In the genomic region with DNA sequence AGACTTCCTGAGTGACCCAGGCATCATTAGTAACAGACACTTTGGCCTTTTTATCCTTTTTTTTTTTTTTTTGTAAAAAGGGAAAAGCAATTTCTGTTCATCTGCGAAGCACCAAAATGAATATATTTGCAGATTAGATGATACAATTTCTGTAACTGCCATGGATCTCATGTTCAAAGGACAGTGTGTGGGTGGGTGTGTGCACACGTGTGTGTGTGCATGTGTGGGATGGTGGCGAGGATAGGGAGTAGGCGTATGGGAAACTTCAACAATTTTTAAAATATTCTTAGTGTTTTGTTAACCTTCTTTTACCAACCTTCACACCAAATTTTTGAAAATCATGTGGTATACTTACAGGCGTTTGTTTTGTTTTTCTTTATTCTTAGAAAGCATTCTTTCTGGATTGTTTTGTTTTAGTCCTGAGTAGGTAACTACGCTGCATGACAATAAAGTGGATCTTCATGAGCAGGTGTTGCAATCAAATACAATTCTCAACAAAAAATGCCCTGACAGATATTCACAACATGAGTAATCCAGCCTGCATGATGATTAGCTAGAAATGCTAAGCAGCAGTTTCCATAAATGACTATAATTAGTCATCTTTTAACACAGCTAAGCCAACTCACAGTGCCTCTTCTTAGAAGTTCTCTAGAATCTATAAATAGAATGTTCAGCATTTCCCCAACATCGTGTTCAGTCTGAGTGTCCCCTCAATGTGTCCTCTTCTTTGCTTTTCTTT, we compare ENCODE assay signal across 9 cellular contexts. TPM values are rescaled to one million over a fixed set of nuclear protein-coding genes. Genes with fewer than 3 reads are reported as not detected.
DNase-seq lines count a peak whose midpoint lies in the region; ATAC-seq and TF ChIP-seq lines count a peak whose summit lies in the region.
"Had no signal": no experiment of that assay in that cellular context is flagged by ENCODE, and none has a peak within 500 bp of the region (broad histone marks: within the 10 kb centered on the region; RNA-seq: fewer than 3 reads in every experiment).

No MANE protein-coding gene starts in this region.

- H3K27me3 Mint-ChIP-seq in chondrocyte (ENCODE audit: low read depth): no peaks in the 10 kb centered on the region
- no peaks in the 10 kb centered on the region for H3K27me3 Mint-ChIP-seq in stimulated activated naive CD8-positive, alpha-beta T cell treated with anti-CD3 and anti-CD28 coated beads, Interleukin-15, Interleukin-2, amounts not matched to agents 100 ng/mL and 50 ng/mL, for 24 hours

- POLR2A ChIA-PET in BJ (lab: Charles Lee): no interaction called here

- H3K4me1 Mint-ChIP-seq in chondrocyte (ENCODE audit: low read depth): peaks cover 49% of the 10 kb centered on the region
- peaks cover 42% of the 10 kb centered on the region for H3K4me1 Mint-ChIP-seq in stimulated activated naive CD8-positive, alpha-beta T cell treated with anti-CD3 and anti-CD28 coated beads, Interleukin-15, Interleukin-2, amounts not matched to agents 100 ng/mL and 50 ng/mL, for 24 hours (ENCODE audit: low read depth)

- CTCF ChIA-PET in BJ (lab: Yijun Ruan, JAX): interaction anchor here (1.2 to 11.6 kb wide), 3 partner anchors 39 to 476 kb away, joined by 4 to 130 read pairs (median 5); no protein-coding TSS in a partner anchor

- TF ChIP-seq CTCF in BJ (IDR thresholded peaks at IDR 0.05; ENCODE audit: insufficient read depth, low read depth, low read length) (no peak), chondrocyte (IDR thresholded peaks at IDR 0.05) (no peak)

- no peaks in the 10 kb centered on the region for H3K9me3 Mint-ChIP-seq in chondrocyte (ENCODE audit: low read depth)
- no peaks in the 10 kb centered on the region for H3K9me3 Mint-ChIP-seq in stimulated activated naive CD8-positive, alpha-beta T cell treated with anti-CD3 and anti-CD28 coated beads, Interleukin-15, Interleukin-2, amounts not matched to agents 100 ng/mL and 50 ng/mL, for 24 hours

- H3K36me3 Mint-ChIP-seq in chondrocyte (ENCODE audit: low read depth): no peaks in the 10 kb centered on the region
- H3K36me3 Mint-ChIP-seq in stimulated activated naive CD8-positive, alpha-beta T cell treated with anti-CD3 and anti-CD28 coated beads, Interleukin-15, Interleukin-2, amounts not matched to agents 100 ng/mL and 50 ng/mL, for 24 hours (ENCODE audit: low read depth): no peaks in the 10 kb centered on the region

- H3K27me3 ChIP-seq in BJ (ENCODE audit: control insufficient read depth, insufficient read depth, low read length): no peaks in the 10 kb centered on the region

- in situ Hi-C loops in G401 (cut with HindIII; ENCODE audit: low sequenced_read_pairs): no loop called here

- H3K4me3 Mint-ChIP-seq in chondrocyte (ENCODE audit: unreplicated experiment): no peak overlapping the region
- H3K4me3 Mint-ChIP-seq in stimulated activated naive CD8-positive, alpha-beta T cell treated with anti-CD3 and anti-CD28 coated beads, Interleukin-15, Interleukin-2, amounts not matched to agents 100 ng/mL and 50 ng/mL, for 24 hours: peak overlapping the region; percentile 79

- H3K27ac Mint-ChIP-seq in chondrocyte (ENCODE audit: unreplicated experiment): peak overlapping the region; percentile 98
- H3K27ac Mint-ChIP-seq in stimulated activated naive CD8-positive, alpha-beta T cell treated with anti-CD3 and anti-CD28 coated beads, Interleukin-15, Interleukin-2, amounts not matched to agents 100 ng/mL and 50 ng/mL, for 24 hours: peak overlapping the region; percentile 100

- ATAC-seq in GM19043 (IDR thresholded peaks at IDR 0.05; ENCODE audit: low read depth, unreplicated experiment) (peak; percentile 74), HG03558 (IDR thresholded peaks at IDR 0.05; ENCODE audit: extremely low read depth, unreplicated experiment) (peak; percentile 69)
- ATAC-seq: HCT116 had no signal

- H3K4me3 ChIP-seq in BJ (ENCODE audit: low read depth, low read length): no peak overlapping the region

- DNase-seq in BJ (ENCODE audit: low read depth) (peak; percentile 80), chondrocyte (ENCODE audit: low spot score) (no peak), NCI-H2107 (lab: John Stamatoyannopoulos, UW) (no peak), G401 (ENCODE audit: low spot score) (no peak), NCI-H2171 treated with DMSO at 0.1 percent for 48 hours (lab: John Stamatoyannopoulos, UW) (no peak)

- no peaks in the 10 kb centered on the region for H3K36me3 ChIP-seq in BJ (ENCODE audit: control insufficient read depth, insufficient read depth, low read length)

RNA-seq across cellular contexts. Expression of gene RMDN2, which starts 53.5 kb away (rescaled TPM):
- polyA plus RNA-seq in BJ (2011; rRNA removed): 3.4 and 5.9 TPM in 2 replicates
- 1.6 and 2.0 TPM in 2 replicates for polyA minus RNA-seq in BJ (2011; rRNA and poly(A)+ RNA removed)
- 8.1 to 13.2 TPM (median 8.2 TPM) in 3 replicates for total RNA-seq in chondrocyte
- total RNA-seq in G401 (2014; rRNA removed; shearing (Covaris generic)): 1.3 TPM in 1 of 2 replicates, not detected in the other
